ENCODE assay signal across 30 cellular contexts in genomic region chr7:138158739-138159528, GRCh38.
"Had no signal": no experiment of that assay in that cellular context is flagged by ENCODE, and none has a peak within 500 bp of the region (broad histone marks: within the 10 kb centered on the region; RNA-seq: fewer than 3 reads in every experiment).

No MANE protein-coding gene starts in this region.

- H3K27me3 ChIP-seq: breast epithelium, esophagus muscularis mucosa, foreskin keratinocyte, heart right ventricle, neutrophil, sigmoid colon, upper lobe of left lung, vagina had no signal

- H3K9me3 Mint-ChIP-seq: activated naive CD4-positive, alpha-beta T cell treated with anti-CD3 and anti-CD28 coated beads, Interleukin-2, amount 50 U/mL, for 24 hours; natural killer cell had no signal

- H3K9me3 ChIP-seq: neutrophil, prostate gland, sigmoid colon, vagina had no signal

- H3K36me3 ChIP-seq: breast epithelium, esophagus muscularis mucosa, heart right ventricle, lower lobe of right lung, neutrophil, prostate gland, sigmoid colon, upper lobe of left lung, vagina, WERI-Rb-1 had no signal

- H3K27me3 Mint-ChIP-seq: activated CD4-positive, alpha-beta T cell treated with anti-CD3 and anti-CD28 coated beads, Interleukin-2, amount 10 ng/mL, durations not matched to agents 7 days and 5 days; activated CD8-positive, alpha-beta memory T cell treated with anti-CD3 and anti-CD28 coated beads, Interleukin-2, amount 10 ng/mL, durations not matched to agents 7 days and 5 days; activated naive CD4-positive, alpha-beta T cell treated with anti-CD3 and anti-CD28 coated beads, Interleukin-2, amount 50 U/mL, for 24 hours; dendritic cell treated with granulocyte-macrophage colony-stimulating factor and Interleukin-4, amounts not matched to agents 40 ng/mL and 50 ng/mL, for 4 days; stimulated activated naive CD8-positive, alpha-beta T cell treated with anti-CD3 and anti-CD28 coated beads, Interleukin-15, Interleukin-2, amounts not matched to agents 100 ng/mL and 50 ng/mL, for 24 hours had no signal

- DNase-seq: activated CD4-positive, alpha-beta T cell treated with anti-CD3 and anti-CD28 coated beads, Interleukin-2, amount 10 ng/mL, durations not matched to agents 7 days and 5 days; activated CD4-positive, CD25-positive, alpha-beta regulatory T cell treated with anti-CD3 and anti-CD28 coated beads, Interleukin-2, amount 50 U/mL, for 72 hours; activated CD8-positive, alpha-beta memory T cell treated with anti-CD3 and anti-CD28 coated beads, Interleukin-2, amount 10 ng/mL, durations not matched to agents 7 days and 5 days; activated CD8-positive, alpha-beta T cell treated with anti-CD3 and anti-CD28 coated beads, Interleukin-2, amount 10 ng/mL, durations not matched to agents 7 days and 5 days; activated T-cell treated with anti-CD3 and anti-CD28 coated beads, Interleukin-2, amount 50 U/mL, for 48 hours; central memory CD4-positive, alpha-beta T cell; foreskin keratinocyte; heart right ventricle; lower lobe of right lung; mesenchymal stem cell; natural killer cell; retina; sigmoid colon; small intestine; stimulated activated CD4-positive, alpha-beta T cell treated with anti-CD3 and anti-CD28 coated beads, Interleukin-4, amount 100 ng/mL, for 24 hours; substantia nigra; T-helper 9 cell; upper lobe of left lung; WERI-Rb-1 had no signal

- H3K4me3 ChIP-seq: breast epithelium, esophagus muscularis mucosa, heart right ventricle, lower lobe of right lung, prostate gland, sigmoid colon, upper lobe of left lung, vagina had no signal

- ATAC-seq: activated CD8-positive, alpha-beta memory T cell treated with anti-CD3 and anti-CD28 coated beads, Interleukin-2, amount 10 ng/mL, durations not matched to agents 7 days and 5 days; activated CD8-positive, alpha-beta T cell treated with anti-CD3 and anti-CD28 coated beads, Interleukin-2, amount 10 ng/mL, durations not matched to agents 7 days and 5 days; foreskin keratinocyte; heart right ventricle; lower lobe of right lung; natural killer cell; stimulated activated effector memory CD8-positive, alpha-beta T cell treated with anti-CD3 and anti-CD28 coated beads, Interleukin-12 subunit alpha, Interleukin-12 subunit beta, amount 100 ng/mL, for 72 hours had no signal

- H3K27ac ChIP-seq: breast epithelium, esophagus muscularis mucosa, foreskin keratinocyte, heart right ventricle, lower lobe of right lung, neutrophil, prostate gland, sigmoid colon, upper lobe of left lung, vagina, WERI-Rb-1 had no signal

- H3K4me3 Mint-ChIP-seq: activated CD4-positive, alpha-beta T cell treated with anti-CD3 and anti-CD28 coated beads, Interleukin-2, amount 10 ng/mL, durations not matched to agents 7 days and 5 days; activated CD8-positive, alpha-beta memory T cell treated with anti-CD3 and anti-CD28 coated beads, Interleukin-2, amount 10 ng/mL, durations not matched to agents 7 days and 5 days; activated CD8-positive, alpha-beta T cell treated with anti-CD3 and anti-CD28 coated beads, Interleukin-2, amount 10 ng/mL, durations not matched to agents 7 days and 5 days; activated naive CD4-positive, alpha-beta T cell treated with anti-CD3 and anti-CD28 coated beads, Interleukin-2, amount 50 U/mL, for 24 hours; dendritic cell treated with granulocyte-macrophage colony-stimulating factor and Interleukin-4, amounts not matched to agents 40 ng/mL and 50 ng/mL, for 4 days; natural killer cell; stimulated activated effector memory CD8-positive, alpha-beta T cell treated with anti-CD3 and anti-CD28 coated beads, Interleukin-12 subunit alpha, Interleukin-12 subunit beta, amount 100 ng/mL, for 72 hours; stimulated activated naive CD8-positive, alpha-beta T cell treated with anti-CD3 and anti-CD28 coated beads, Interleukin-15, Interleukin-2, amounts not matched to agents 100 ng/mL and 50 ng/mL, for 24 hours; T-helper 1 cell treated with Interleukin-12 subunit alpha and Interleukin-12 subunit beta and Interleukin-4 antibody, amounts not matched to agents 30 μg/mL and 1 μg/mL, for 36 hours had no signal

- H3K27ac Mint-ChIP-seq: activated CD4-positive, alpha-beta T cell treated with anti-CD3 and anti-CD28 coated beads, Interleukin-2, amount 10 ng/mL, durations not matched to agents 7 days and 5 days; activated CD8-positive, alpha-beta memory T cell treated with anti-CD3 and anti-CD28 coated beads, Interleukin-2, amount 10 ng/mL, durations not matched to agents 7 days and 5 days; activated CD8-positive, alpha-beta T cell treated with anti-CD3 and anti-CD28 coated beads, Interleukin-2, amount 10 ng/mL, durations not matched to agents 7 days and 5 days; activated naive CD4-positive, alpha-beta T cell treated with anti-CD3 and anti-CD28 coated beads, Interleukin-2, amount 50 U/mL, for 24 hours; activated T-helper 2 cell treated with anti-CD3 and anti-CD28 coated beads, Interferon-gamma antibody, Interleukin-2, Interleukin-4, amounts not matched to agents 10 μg/mL and 5 μg/mL and 100 μg/mL, durations not matched to agents 14 hours and 24 hours and 36 hours; dendritic cell treated with granulocyte-macrophage colony-stimulating factor and Interleukin-4, amounts not matched to agents 40 ng/mL and 50 ng/mL, for 4 days; natural killer cell; stimulated activated effector memory CD8-positive, alpha-beta T cell treated with anti-CD3 and anti-CD28 coated beads, Interleukin-12 subunit alpha, Interleukin-12 subunit beta, amount 100 ng/mL, for 72 hours; stimulated activated naive CD8-positive, alpha-beta T cell treated with anti-CD3 and anti-CD28 coated beads, Interleukin-15, Interleukin-2, amounts not matched to agents 100 ng/mL and 50 ng/mL, for 24 hours; T-helper 1 cell treated with Interleukin-12 subunit alpha and Interleukin-12 subunit beta and Interleukin-4 antibody, amounts not matched to agents 30 μg/mL and 1 μg/mL, for 36 hours had no signal

- H3K36me3 Mint-ChIP-seq: activated naive CD4-positive, alpha-beta T cell treated with anti-CD3 and anti-CD28 coated beads, Interleukin-2, amount 50 U/mL, for 24 hours; natural killer cell; stimulated activated effector memory CD8-positive, alpha-beta T cell treated with anti-CD3 and anti-CD28 coated beads, Interleukin-12 subunit alpha, Interleukin-12 subunit beta, amount 100 ng/mL, for 72 hours had no signal

- H3K4me1 ChIP-seq: breast epithelium, esophagus muscularis mucosa, foreskin keratinocyte, heart right ventricle, lower lobe of right lung, prostate gland, sigmoid colon, vagina had no signal

- H3K4me1 Mint-ChIP-seq: activated CD4-positive, alpha-beta T cell treated with anti-CD3 and anti-CD28 coated beads, Interleukin-2, amount 10 ng/mL, durations not matched to agents 7 days and 5 days; activated CD8-positive, alpha-beta memory T cell treated with anti-CD3 and anti-CD28 coated beads, Interleukin-2, amount 10 ng/mL, durations not matched to agents 7 days and 5 days; activated naive CD4-positive, alpha-beta T cell treated with anti-CD3 and anti-CD28 coated beads, Interleukin-2, amount 50 U/mL, for 24 hours; natural killer cell; stimulated activated effector memory CD8-positive, alpha-beta T cell treated with anti-CD3 and anti-CD28 coated beads, Interleukin-12 subunit alpha, Interleukin-12 subunit beta, amount 100 ng/mL, for 72 hours had no signal
